Comparison of ENCODE assay signal across 21 cellular contexts in the genomic region with DNA sequence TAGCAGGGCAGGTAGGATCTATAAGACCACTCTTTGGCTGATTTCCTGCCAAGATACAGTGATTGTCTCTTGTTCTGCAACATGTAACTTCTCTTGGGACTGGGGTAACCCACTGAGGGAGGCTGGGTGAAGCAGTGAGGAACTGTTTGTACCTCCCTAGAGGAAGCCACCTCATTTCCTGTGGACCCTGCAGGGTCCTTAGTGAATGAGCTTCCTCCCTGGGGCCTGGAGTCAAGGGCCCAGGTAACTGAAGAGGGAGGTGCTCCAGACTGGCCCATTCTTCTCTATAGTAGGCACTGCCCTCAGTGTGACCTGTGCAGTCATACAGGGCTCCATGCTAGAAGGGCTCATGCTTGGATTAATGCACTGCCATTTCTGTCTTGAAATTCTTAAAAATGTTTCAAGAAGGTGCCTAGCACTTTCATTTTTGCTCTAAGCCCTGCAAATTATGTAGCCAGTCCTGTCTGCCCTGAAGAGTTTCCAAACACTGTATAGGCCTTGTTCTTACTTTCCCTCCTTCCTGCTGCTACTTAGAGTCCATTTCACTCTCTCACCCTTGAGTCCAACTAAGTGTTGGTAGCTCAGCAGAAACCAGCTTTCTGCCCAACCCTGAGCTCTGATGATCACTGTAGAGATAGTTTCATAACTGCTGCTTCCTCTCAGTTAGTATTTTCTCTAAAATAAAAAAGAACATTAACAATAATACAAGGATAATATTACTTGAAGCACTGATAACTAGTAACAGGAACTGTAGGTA. TPM values are rescaled to one million over a fixed set of nuclear protein-coding genes. Genes with fewer than 3 reads are reported as not detected.
DNase-seq lines count a peak whose midpoint lies in the region; ATAC-seq, FAIRE-seq and TF ChIP-seq lines count a peak whose summit lies in the region.
"Had no signal": no experiment of that assay in that cellular context is flagged by ENCODE, and none has a peak within 500 bp of the region (broad histone marks: within the 10 kb centered on the region; RNA-seq: fewer than 3 reads in every experiment).

No MANE protein-coding gene starts in this region.

- peak overlapping the region; percentile 17; the same call in 1 of the 2 replicates for H3K27ac ChIP-seq in HUES6 (ENCODE audit: low read depth, low read length)
- H3K27ac ChIP-seq in astrocyte (ENCODE audit: low read depth, low read length) = no peak overlapping the region
- H3K27ac ChIP-seq: HL-60, KMS-11, RWPE1 had no signal

- no peak overlapping the region for H2AFZ ChIP-seq in astrocyte (ENCODE audit: low read depth, low read length)

- no peaks in the 10 kb centered on the region for H3K9me3 Mint-ChIP-seq in astrocyte (ENCODE audit: unreplicated experiment)

- H3K9me3 ChIP-seq in HUES6 (ENCODE audit: control insufficient read depth, insufficient read depth, low read depth, low read length) (no peaks in the 10 kb centered on the region), astrocyte (ENCODE audit: insufficient read depth, low read depth, low read length) (no peaks in the 10 kb centered on the region)
- H3K9me3 ChIP-seq: SK-N-SH had no signal

- H3K4me3 Mint-ChIP-seq in astrocyte (ENCODE audit: unreplicated experiment) = no peak overlapping the region
- H3K4me3 Mint-ChIP-seq: CD4-positive, alpha-beta memory T cell had no signal

- peak; percentile 59 for ATAC-seq in GM18511 (IDR thresholded peaks at IDR 0.05; ENCODE audit: unreplicated experiment)
- no peak for ATAC-seq in GM19463 (IDR thresholded peaks at IDR 0.05; ENCODE audit: unreplicated experiment)
- no peak for ATAC-seq in HG03175 (IDR thresholded peaks at IDR 0.05; ENCODE audit: unreplicated experiment)

- H3K4me1 ChIP-seq in HUES6 (ENCODE audit: control insufficient read depth, insufficient read depth, low read length) (peaks cover 9% of the 10 kb centered on the region), astrocyte (ENCODE audit: insufficient read depth, low read length) (peaks cover 7% of the 10 kb centered on the region)

- H3K9ac ChIP-seq in HUES6 (ENCODE audit: low read length) (no peak overlapping the region), astrocyte (ENCODE audit: low read length) (no peak overlapping the region)
- H3K9ac ChIP-seq: KMS-11, SK-N-SH had no signal

- no peaks in the 10 kb centered on the region for H3K27me3 Mint-ChIP-seq in astrocyte (ENCODE audit: low read depth, unreplicated experiment)
- H3K27me3 Mint-ChIP-seq: CD4-positive, alpha-beta memory T cell had no signal

- FAIRE-seq in astrocyte (lab: Jason Lieb, UNC) = peak; percentile 43

- H4K20me1 ChIP-seq in astrocyte (ENCODE audit: insufficient read depth, low read length) = no peaks in the 10 kb centered on the region

- DNase-seq in astrocyte (ENCODE audit: low read depth) (no peak), NCI-H146 treated with DMSO at 0.1 percent for 48 hours (lab: John Stamatoyannopoulos, UW; ENCODE audit: unreplicated experiment) (no peak), SHP77 treated with DMSO at 0.1 percent for 48 hours (lab: John Stamatoyannopoulos, UW) (no peak)
- DNase-seq: CD4-positive, alpha-beta memory T cell; DND-41; IMR-90; NCI-H1694 treated with DMSO at 0.1 percent for 48 hours; NCI-H2081 treated with DMSO at 0.1 percent for 48 hours; NCI-H2171 treated with DMSO at 0.1 percent for 48 hours; NCI-H524 treated with DMSO at 0.1 percent for 48 hours; SIG-M5; SK-N-SH; T-helper 2 cell had no signal

- no peaks in the 10 kb centered on the region for H3K36me3 Mint-ChIP-seq in astrocyte (ENCODE audit: low read depth, unreplicated experiment)
- H3K36me3 Mint-ChIP-seq: CD4-positive, alpha-beta memory T cell had no signal

- H3K79me2 ChIP-seq in astrocyte (ENCODE audit: insufficient read depth, low read length) = no peaks in the 10 kb centered on the region

- TF ChIP-seq CTCF in astrocyte (IDR thresholded peaks at IDR 0.05; ENCODE audit: insufficient read depth, low read depth, low read length) = no peak

- no peak overlapping the region for H3K27ac Mint-ChIP-seq in astrocyte (ENCODE audit: unreplicated experiment)
- H3K27ac Mint-ChIP-seq: CD4-positive, alpha-beta memory T cell had no signal

- no peak overlapping the region for H3K4me2 ChIP-seq in astrocyte (ENCODE audit: low read length)
- H3K4me2 ChIP-seq: KMS-11, SK-N-SH had no signal

- H3K36me3 ChIP-seq in HUES6 (ENCODE audit: control insufficient read depth, insufficient read depth, low read length) = no peaks in the 10 kb centered on the region
- no peaks in the 10 kb centered on the region for H3K36me3 ChIP-seq in astrocyte (ENCODE audit: insufficient read depth, low read length)

- H3K4me3 ChIP-seq in HUES6 (ENCODE audit: low read depth, low read length) = no peak overlapping the region
- no peak overlapping the region for H3K4me3 ChIP-seq in astrocyte (ENCODE audit: insufficient read depth, low read depth, low read length)

- peaks cover 3% of the 10 kb centered on the region; the same call in 1 of the 2 replicates for H3K27me3 ChIP-seq in HUES6 (ENCODE audit: control insufficient read depth, insufficient read depth, low read length)
- no peaks in the 10 kb centered on the region for H3K27me3 ChIP-seq in astrocyte (ENCODE audit: insufficient read depth, low read length)

- peaks cover 4% of the 10 kb centered on the region for H3K4me1 Mint-ChIP-seq in astrocyte (ENCODE audit: low read depth, unreplicated experiment)

RNA-seq across cellular contexts. Expression of gene GRIA3, which starts 8.5 kb away (rescaled TPM):
- total RNA-seq in astrocyte = 18.6 and 27.8 TPM in 2 replicates
- total RNA-seq: CD4-positive, alpha-beta memory T cell; HT-29; IMR-90 had no signal
